In genomic region chr2:128809256-128809636, GRCh38 we compare ENCODE assay signal across 1 cellular context.
TF ChIP-seq lines count a peak whose summit lies in the region.

No MANE protein-coding gene starts in this region.

TF ChIP-seq in HepG2, 621 proteins besides CTCF, POLR2A, EP300 and RAD21:
- TF ChIP-seq GATA4 (IDR thresholded peaks at IDR 0.05; ENCODE audit: borderline replicate concordance, low read depth): no peak
- TF ChIP-seq TFE3 (CRISPR knock-in tag; IDR thresholded peaks at IDR 0.05): no peak
- no peak for TF ChIP-seq TCF12 (IDR thresholded peaks at IDR 0.05)
- TF ChIP-seq TCF12 (CRISPR knock-in tag; IDR thresholded peaks at IDR 0.05): no peak
- TF ChIP-seq ZNF3 (CRISPR knock-in tag; IDR thresholded peaks at IDR 0.05): no peak
- TF ChIP-seq DR1 (CRISPR knock-in tag; IDR thresholded peaks at IDR 0.05): no peak
- no peak for TF ChIP-seq E2F5 (CRISPR knock-in tag; conservative IDR thresholded peaks at IDR 0.05)
- no peak for TF ChIP-seq SPEN (CRISPR knock-in tag; IDR thresholded peaks at IDR 0.05; ENCODE audit: low read depth)
- no peak for TF ChIP-seq ZNF891 (CRISPR knock-in tag; IDR thresholded peaks at IDR 0.05)
- TF ChIP-seq, protein P1, sequence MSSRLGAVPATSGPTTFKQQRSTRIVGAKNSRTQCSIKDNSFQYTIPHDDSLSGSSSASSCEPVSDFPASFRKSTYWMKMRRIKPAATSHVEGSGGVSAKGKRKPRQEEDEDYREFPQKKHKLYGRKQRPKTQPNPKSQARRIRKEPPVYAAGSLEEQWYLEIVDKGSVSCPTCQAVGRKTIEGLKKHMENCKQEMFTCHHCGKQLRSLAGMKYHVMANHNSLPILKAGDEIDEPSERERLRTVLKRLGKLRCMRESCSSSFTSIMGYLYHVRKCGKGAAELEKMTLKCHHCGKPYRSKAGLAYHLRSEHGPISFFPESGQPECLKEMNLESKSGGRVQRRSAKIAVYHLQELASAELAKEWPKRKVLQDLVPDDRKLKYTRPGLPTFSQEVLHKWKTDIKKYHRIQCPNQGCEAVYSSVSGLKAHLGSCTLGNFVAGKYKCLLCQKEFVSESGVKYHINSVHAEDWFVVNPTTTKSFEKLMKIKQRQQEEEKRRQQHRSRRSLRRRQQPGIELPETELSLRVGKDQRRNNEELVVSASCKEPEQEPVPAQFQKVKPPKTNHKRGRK (CRISPR knock-in tag; IDR thresholded peaks at IDR 0.05): no peak
- TF ChIP-seq ZNF138 (CRISPR knock-in tag; IDR thresholded peaks at IDR 0.05; ENCODE audit: low read depth): no peak
- TF ChIP-seq SRSF9 (IDR thresholded peaks at IDR 0.05; ENCODE audit: borderline replicate concordance, insufficient read depth, low read depth, low read length, poor library complexity, severe bottlenecking): no peak
- no peak for TF ChIP-seq XBP1 (CRISPR knock-in tag; IDR thresholded peaks at IDR 0.05)
- no peak for TF ChIP-seq SYNCRIP (IDR thresholded peaks at IDR 0.05; ENCODE audit: insufficient read depth, low read depth, low read length)
- no peak for TF ChIP-seq MAFG (CRISPR knock-in tag; IDR thresholded peaks at IDR 0.05)
- no peak for TF ChIP-seq ZNF691 (CRISPR knock-in tag; IDR thresholded peaks at IDR 0.05; ENCODE audit: borderline replicate concordance, low read depth)
- TF ChIP-seq, protein P2, sequence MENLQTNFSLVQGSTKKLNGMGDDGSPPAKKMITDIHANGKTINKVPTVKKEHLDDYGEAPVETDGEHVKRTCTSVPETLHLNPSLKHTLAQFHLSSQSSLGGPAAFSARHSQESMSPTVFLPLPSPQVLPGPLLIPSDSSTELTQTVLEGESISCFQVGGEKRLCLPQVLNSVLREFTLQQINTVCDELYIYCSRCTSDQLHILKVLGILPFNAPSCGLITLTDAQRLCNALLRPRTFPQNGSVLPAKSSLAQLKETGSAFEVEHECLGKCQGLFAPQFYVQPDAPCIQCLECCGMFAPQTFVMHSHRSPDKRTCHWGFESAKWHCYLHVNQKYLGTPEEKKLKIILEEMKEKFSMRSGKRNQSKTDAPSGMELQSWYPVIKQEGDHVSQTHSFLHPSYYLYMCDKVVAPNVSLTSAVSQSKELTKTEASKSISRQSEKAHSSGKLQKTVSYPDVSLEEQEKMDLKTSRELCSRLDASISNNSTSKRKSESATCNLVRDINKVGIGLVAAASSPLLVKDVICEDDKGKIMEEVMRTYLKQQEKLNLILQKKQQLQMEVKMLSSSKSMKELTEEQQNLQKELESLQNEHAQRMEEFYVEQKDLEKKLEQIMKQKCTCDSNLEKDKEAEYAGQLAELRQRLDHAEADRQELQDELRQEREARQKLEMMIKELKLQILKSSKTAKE (CRISPR knock-in tag; IDR thresholded peaks at IDR 0.05; ENCODE audit: borderline replicate concordance): no peak
- TF ChIP-seq BATF2 (CRISPR knock-in tag; IDR thresholded peaks at IDR 0.05): no peak
- TF ChIP-seq ZNF512B (CRISPR knock-in tag; IDR thresholded peaks at IDR 0.05; ENCODE audit: borderline replicate concordance): no peak
- TF ChIP-seq HOXD1 (CRISPR knock-in tag; IDR thresholded peaks at IDR 0.05): no peak
- TF ChIP-seq ZNF382 (CRISPR knock-in tag; IDR thresholded peaks at IDR 0.05; ENCODE audit: borderline replicate concordance): no peak
